In the genomic region with DNA sequence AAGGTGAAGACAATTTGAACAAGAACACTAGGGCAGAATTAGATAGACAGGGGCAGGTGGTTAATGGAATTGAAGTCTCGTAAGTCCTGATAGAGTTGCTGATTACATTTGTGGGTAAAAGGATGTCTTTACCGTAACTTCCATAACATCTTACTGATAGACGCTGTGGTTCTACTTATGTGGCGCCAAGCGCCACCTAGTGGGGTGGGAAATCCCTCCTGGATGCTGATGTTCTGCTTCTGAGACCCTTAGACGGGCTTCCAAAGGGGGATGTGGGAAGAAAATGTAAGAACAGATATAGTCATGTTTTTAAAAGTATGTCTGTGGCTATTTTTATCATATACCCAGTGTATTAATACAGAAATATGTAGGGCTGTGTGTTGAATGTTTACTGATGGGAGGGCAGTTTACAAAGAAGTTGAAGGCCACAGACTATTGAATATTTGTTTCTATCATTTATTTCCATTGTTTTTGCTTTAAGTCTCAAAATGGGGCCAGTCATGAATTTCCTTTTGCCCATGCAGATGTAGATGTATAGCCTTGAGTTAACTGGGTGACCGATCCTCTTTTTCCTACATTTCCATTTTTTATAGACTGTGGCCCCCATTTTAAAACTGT, we compare ENCODE assay signal across 8 cellular contexts. TPM values are rescaled to one million over a fixed set of nuclear protein-coding genes. Genes with fewer than 3 reads are reported as not detected.
DNase-seq lines count a peak whose midpoint lies in the region; ATAC-seq and TF ChIP-seq lines count a peak whose summit lies in the region.

No MANE protein-coding gene starts in this region.

- no peak overlapping the region for H3K27ac ChIP-seq in suprapubic skin

- TF ChIP-seq CTCF in GM13976 (IDR thresholded peaks at IDR 0.05; ENCODE audit: borderline replicate concordance, control extremely low read depth, extremely low read depth, insufficient read depth, missing control alignments) (peak; percentile 64), suprapubic skin (IDR thresholded peaks at IDR 0.05) (peak in 1 of 2 donors; percentile 31)

- no peaks in the 10 kb centered on the region for H3K4me1 ChIP-seq in suprapubic skin

- no peak for TF ChIP-seq EP300 in suprapubic skin (IDR thresholded peaks at IDR 0.05)

- H3K36me3 ChIP-seq in suprapubic skin = no peaks in the 10 kb centered on the region

- H3K9me3 ChIP-seq in suprapubic skin = no peaks in the 10 kb centered on the region

- H3K4me3 ChIP-seq in suprapubic skin = no peak overlapping the region

- in situ Hi-C loops in GM13976 (cut with MboI; ENCODE audit: low sequenced_read_pairs, unreplicated experiment) = loop anchor here (5.0 kb wide), 1 partner anchor 72 kb away; no protein-coding TSS in a partner anchor

- DNase-seq in A172 (ENCODE audit: low spot score) = peak; percentile 37
- DNase-seq in GM13976 (ENCODE audit: low spot score) = peak; percentile 35
- DNase-seq in RPMI8226 = peak; percentile 43
- DNase-seq in activated naive CD8-positive, alpha-beta T cell treated with anti-CD3 and anti-CD28 coated beads, Interleukin-2, amount 50 U/mL, for 16 hours (ENCODE audit: low read depth, low spot score) = peak; percentile 2
- peak; percentile 53 for DNase-seq in iPS-NIHi7 (ENCODE audit: extremely low spot score)
- peak; percentile 20 for DNase-seq in stimulated activated CD8-positive, alpha-beta memory T cell treated with anti-CD3 and anti-CD28 coated beads, Interleukin-12 subunit alpha, Interleukin-12 subunit beta, amount 100 ng/mL, for 1 hour (ENCODE audit: low read depth)
- DNase-seq in suprapubic skin (ENCODE audit: low spot score in 2 of 2) = no peak

- WGBS in suprapubic skin = 59% methylated on average over 7 of the region's 7 CpGs

- no peak for TF ChIP-seq POLR2A in suprapubic skin (IDR thresholded peaks at IDR 0.05)

- no peaks in the 10 kb centered on the region for H3K27me3 ChIP-seq in suprapubic skin

- ATAC-seq in HG03469 (IDR thresholded peaks at IDR 0.05; ENCODE audit: unreplicated experiment) = no peak

RNA-seq across cellular contexts. Expression of gene TLR8, which starts 12.2 kb away (rescaled TPM):
- total RNA-seq in A172 (2014; rRNA removed; shearing (Covaris generic)) = not detected in 2 replicates
- total RNA-seq in suprapubic skin = under 1 TPM in 3 of 4 donors, not detected in 1; 0.11 to 0.17 (median 0.16) TPM

RNA-seq across cellular contexts. Expression of gene TLR7, which starts 27.3 kb away (rescaled TPM):
- total RNA-seq in A172 (2014; rRNA removed; shearing (Covaris generic)) = not detected in 2 replicates
- total RNA-seq in suprapubic skin = under 1 TPM in 2 of 4 donors, not detected in 2; 0.15 to 0.38 TPM

Comparison
In these comparisons a context has a peak if more than half of its experiments do, and no peak if none do; other contexts are left out.
1. DNase-seq: peak in A172 (single experiment), GM13976 (single experiment), RPMI8226 (single experiment), activated naive CD8-positive, alpha-beta T cell treated with anti-CD3 and anti-CD28 coated beads, Interleukin-2, amount 50 U/mL, for 16 hours (single experiment), iPS-NIHi7 (single experiment) and stimulated activated CD8-positive, alpha-beta memory T cell treated with anti-CD3 and anti-CD28 coated beads, Interleukin-12 subunit alpha, Interleukin-12 subunit beta, amount 100 ng/mL, for 1 hour (single experiment); none in suprapubic skin (0 of 2).